9 cellular contexts compared by ENCODE assay signal in genomic region chr11:47514825-47515647, GRCh38. TPM values are rescaled to one million over a fixed set of nuclear protein-coding genes. Genes with fewer than 3 reads are reported as not detected.
DNase-seq lines count a peak whose midpoint lies in the region; ATAC-seq and TF ChIP-seq lines count a peak whose summit lies in the region.
"Had no signal": no experiment of that assay in that cellular context is flagged by ENCODE, and none has a peak within 500 bp of the region (broad histone marks: within the 10 kb centered on the region; RNA-seq: fewer than 3 reads in every experiment).

No MANE protein-coding gene starts in this region.

- TF ChIP-seq POLR2A in gastrocnemius medialis (IDR thresholded peaks at IDR 0.05), result no peak

- H2AFZ ChIP-seq in fibroblast of lung (ENCODE audit: low read length), result no peak overlapping the region

- in situ Hi-C loops in gastrocnemius medialis (cut with MboI; ENCODE audit: low sequenced_read_pairs in 4 of 4), result no loop called here

- H3K4me2 ChIP-seq in fibroblast of lung (ENCODE audit: extremely low read depth, insufficient read depth, low read length), result peak overlapping the region; percentile 17

- no peak overlapping the region for H3K9ac ChIP-seq in fibroblast of lung (ENCODE audit: insufficient read depth, low read length)

- H3K36me3 ChIP-seq in fibroblast of lung (ENCODE audit: control insufficient read depth, insufficient read depth, low read length) (no peaks in the 10 kb centered on the region), gastrocnemius medialis (no peaks in the 10 kb centered on the region)

- H4K20me1 ChIP-seq in fibroblast of lung (ENCODE audit: control insufficient read depth, extremely low read depth, insufficient read depth, low read length), result no peaks in the 10 kb centered on the region

- peaks cover 80% of the 10 kb centered on the region for H3K79me2 ChIP-seq in fibroblast of lung (ENCODE audit: control insufficient read depth, insufficient read depth, low read length)

- H3K4me3 ChIP-seq in fibroblast of lung (replicated peaks in 1 of 4; ENCODE audit: control extremely low read depth in 1 of 4, insufficient read depth in 1 of 4, low read depth in 3 of 4, low read length in 4 of 4) (no peak overlapping the region), gastrocnemius medialis (no peak overlapping the region), coronary artery (no peak overlapping the region)

- H3K9me3 ChIP-seq in fibroblast of lung (ENCODE audit: control insufficient read depth, insufficient read depth, low read depth, low read length), result no peaks in the 10 kb centered on the region
- no peaks in the 10 kb centered on the region for H3K9me3 ChIP-seq in gastrocnemius medialis

- DNase-seq in SIG-M5 treated with dmso at 0.1 percent for 504 hours (lab: John Stamatoyannopoulos, UW; ENCODE audit: unreplicated experiment) (peak; percentile 47), SIG-M5 (lab: John Stamatoyannopoulos, UW) (no peak), fibroblast of lung (ENCODE audit: low read depth in 2 of 2) (peak; percentile 84 to 95), gastrocnemius medialis (no peak), coronary artery (ENCODE audit: low spot score) (no peak), GM20000 (ENCODE audit: low spot score) (no peak)
- peak; percentile 33 for DNase-seq in activated CD4-positive, alpha-beta T cell treated with anti-CD3 and anti-CD28 coated beads for 4 hours

- H3K4me1 ChIP-seq in fibroblast of lung (ENCODE audit: control insufficient read depth, extremely low read depth, insufficient read depth, low read length), result peaks cover 35% of the 10 kb centered on the region
- H3K4me1 ChIP-seq in gastrocnemius medialis, result peaks cover 75 to 99% of the 10 kb centered on the region in 2 donors

- ATAC-seq in HG03558 (IDR thresholded peaks at IDR 0.05; ENCODE audit: extremely low read depth, unreplicated experiment) (peak; percentile 54), gastrocnemius medialis (peak; percentile 75 to 82)

- H3K27ac ChIP-seq in fibroblast of lung (ENCODE audit: insufficient read depth, low read length) (peak overlapping the region; percentile 48), gastrocnemius medialis (peak overlapping the region; percentile 87 to 94 (median 91)), coronary artery (peak overlapping the region in 1 of 2 donors; percentile 68)
- H3K27ac ChIP-seq: VCaP had no signal

- H3K27me3 ChIP-seq in fibroblast of lung (ENCODE audit: control insufficient read depth, insufficient read depth, low read length), result no peaks in the 10 kb centered on the region
- H3K27me3 ChIP-seq in gastrocnemius medialis, result no peaks in the 10 kb centered on the region

- TF ChIP-seq CTCF in fibroblast of lung (conservative IDR thresholded peaks at IDR 0.05 in 1 of 2, IDR thresholded peaks at IDR 0.05 in 1 of 2; ENCODE audit: low read depth in 1 of 2, low read length in 2 of 2) (no peak), gastrocnemius medialis (IDR thresholded peaks at IDR 0.05 in 4 of 5, conservative IDR thresholded peaks at IDR 0.05 in 1 of 5) (no peak), coronary artery (IDR thresholded peaks at IDR 0.05) (no peak), GM20000 (IDR thresholded peaks at IDR 0.05; ENCODE audit: extremely low read depth, missing control alignments) (no peak)

- intact Hi-C loops in gastrocnemius medialis (cut with DNase I; ENCODE audit: low total_unique reads), result no loop called here

RNA-seq across cellular contexts. Expression of gene CELF1, which starts 37.9 kb away (rescaled TPM):
- total RNA-seq in fibroblast of lung (74.2 and 100 TPM in 2 replicates), gastrocnemius medialis (100 to 1,000 TPM; 106 to 185 (median 136) TPM)
- 72.6 and 81.1 TPM in 2 replicates for polyA plus RNA-seq in fibroblast of lung
- polyA plus RNA-seq in fibroblast of lung (2012), result 30.6 and 38.4 TPM in 2 replicates
- polyA minus RNA-seq in fibroblast of lung (ENCODE audit: low replicate concordance), result 116 and 194 TPM in 2 replicates

RNA-seq across cellular contexts. Expression of gene PTPMT1, which starts 50.4 kb away (rescaled TPM):
- total RNA-seq in fibroblast of lung (58.6 and 84.9 TPM in 2 replicates), gastrocnemius medialis (10 to 100 TPM; 58.2 to 87.9 (median 79.8) TPM)
- polyA plus RNA-seq in fibroblast of lung, result 47.8 and 55.4 TPM in 2 replicates
- 63.1 and 71.9 TPM in 2 replicates for polyA plus RNA-seq in fibroblast of lung (2012)
- 12.2 and 20.1 TPM in 2 replicates for polyA minus RNA-seq in fibroblast of lung (ENCODE audit: low replicate concordance)

Comparison
In these comparisons a context has a peak if more than half of its experiments do, and no peak if none do; other contexts are left out.
1. DNase-seq: peak in SIG-M5 treated with dmso at 0.1 percent for 504 hours (single experiment), activated CD4-positive, alpha-beta T cell treated with anti-CD3 and anti-CD28 coated beads for 4 hours (2 of 2) and fibroblast of lung (2 of 2); none in SIG-M5 (single experiment), gastrocnemius medialis (0 of 2), coronary artery (single experiment) and GM20000 (single experiment).